Comparison of ENCODE assay signal across 23 cellular contexts in genomic region chr11:134731562-134731961, GRCh38.
A peak's percentile ranks its signal among the peaks of the same experiment; 100 is the strongest.
DNase-seq lines count a peak whose midpoint lies in the region; ATAC-seq and TF ChIP-seq lines count a peak whose summit lies in the region.
"Had no signal": no experiment of that assay in that cellular context is flagged by ENCODE, and none has a peak within 500 bp of the region (broad histone marks: within the 10 kb centered on the region; RNA-seq: fewer than 3 reads in every experiment).

No MANE protein-coding gene starts in this region.

- H3K9me3 ChIP-seq in HUES48 (ENCODE audit: control insufficient read depth, insufficient read depth, low read length): no peaks in the 10 kb centered on the region
- no peaks in the 10 kb centered on the region for H3K9me3 ChIP-seq in gastrocnemius medialis
- H3K9me3 ChIP-seq: heart right ventricle, Peyer's patch, SJCRH30, transverse colon had no signal

- no peaks in the 10 kb centered on the region; the same call in 1 of the 2 replicates for H3K27me3 ChIP-seq in HUES48 (ENCODE audit: control insufficient read depth, insufficient read depth, low read length)
- H3K27me3 ChIP-seq in mesendoderm (ENCODE audit: insufficient read depth, low read length, poor library complexity): no peaks in the 10 kb centered on the region
- H3K27me3 ChIP-seq in gastrocnemius medialis: no peaks in the 10 kb centered on the region
- H3K27me3 ChIP-seq: cardiac muscle cell, Peyer's patch, transverse colon had no signal

- H3K56ac ChIP-seq in mesendoderm (ENCODE audit: low read length): peak overlapping the region; percentile 34

- H3K79me2 ChIP-seq in mesendoderm (ENCODE audit: control insufficient read depth, insufficient read depth, low read length): no peaks in the 10 kb centered on the region

- no peak for TF ChIP-seq CTCF in gastrocnemius medialis (IDR thresholded peaks at IDR 0.05 in 4 of 5, conservative IDR thresholded peaks at IDR 0.05 in 1 of 5)
- TF ChIP-seq CTCF in glutamatergic neuron (IDR thresholded peaks at IDR 0.05; ENCODE audit: partially characterized antibody, unreplicated experiment): no peak

- H3K36me3 ChIP-seq in HUES48 (ENCODE audit: control insufficient read depth, insufficient read depth, low read length) (no peaks in the 10 kb centered on the region), mesendoderm (ENCODE audit: control insufficient read depth, insufficient read depth, low read length) (no peaks in the 10 kb centered on the region), gastrocnemius medialis (no peaks in the 10 kb centered on the region)
- H3K36me3 ChIP-seq: cardiac muscle cell, heart right ventricle, Peyer's patch, SJCRH30, transverse colon had no signal

- H2BK120ac ChIP-seq in mesendoderm (ENCODE audit: low read depth, low read length): no peak overlapping the region

- H3K4me1 Mint-ChIP-seq in glutamatergic neuron (ENCODE audit: low read depth, unreplicated experiment): peaks cover 27% of the 10 kb centered on the region
- H3K4me1 Mint-ChIP-seq: activated CD4-positive, alpha-beta T cell treated with anti-CD3 and anti-CD28 coated beads for 36 hours; activated naive CD4-positive, alpha-beta T cell treated with anti-CD3 and anti-CD28 coated beads, Interleukin-2, amount 10 ng/mL, durations not matched to agents 7 days and 5 days had no signal

- no peak for TF ChIP-seq POLR2A in gastrocnemius medialis (IDR thresholded peaks at IDR 0.05)

- no peaks in the 10 kb centered on the region for H3K79me1 ChIP-seq in mesendoderm (ENCODE audit: low read length)

- H3K9ac ChIP-seq in HUES48 (ENCODE audit: low read depth, low read length): no peak overlapping the region
- H3K9ac ChIP-seq in mesendoderm (ENCODE audit: low read length): peak overlapping the region; percentile 26

- H2AK5ac ChIP-seq in mesendoderm (ENCODE audit: low read length): no peak overlapping the region

- no CpG with 5 or more reads among the region's 7 CpGs for WGBS in mesendoderm (ENCODE audit: extremely low coverage, insufficient coverage, low lambda C conversion rate)

- no peak overlapping the region for H4K8ac ChIP-seq in mesendoderm (ENCODE audit: low read depth, low read length)

- peak overlapping the region; percentile 94 for H3K27ac ChIP-seq in HUES48 (ENCODE audit: low read depth, low read length)
- H3K27ac ChIP-seq in mesendoderm (ENCODE audit: low read depth, low read length): peak overlapping the region; percentile 88
- no peak overlapping the region for H3K27ac ChIP-seq in gastrocnemius medialis
- H3K27ac ChIP-seq: cardiac muscle cell, heart right ventricle, Peyer's patch, SJCRH30, transverse colon had no signal

- H3K9me3 Mint-ChIP-seq in glutamatergic neuron (ENCODE audit: unreplicated experiment): peaks cover 3% of the 10 kb centered on the region
- H3K9me3 Mint-ChIP-seq: activated naive CD4-positive, alpha-beta T cell treated with anti-CD3 and anti-CD28 coated beads, Interleukin-2, amount 10 ng/mL, durations not matched to agents 7 days and 5 days; dendritic cell treated with granulocyte-macrophage colony-stimulating factor and Interleukin-4, amounts not matched to agents 40 ng/mL and 50 ng/mL, for 4 days had no signal

- peak overlapping the region; percentile 9; the same call in 1 of the 2 replicates for H3K4me3 ChIP-seq in HUES48 (ENCODE audit: low read depth, low read length)
- H3K4me3 ChIP-seq in mesendoderm (ENCODE audit: low read length): no peak overlapping the region
- H3K4me3 ChIP-seq in gastrocnemius medialis: no peak overlapping the region
- H3K4me3 ChIP-seq: cardiac muscle cell, heart right ventricle, Peyer's patch, SJCRH30, transverse colon had no signal

- intact Hi-C loops in gastrocnemius medialis (cut with DNase I; ENCODE audit: low total_unique reads): no loop called here

- no peak overlapping the region for H3K4me3 Mint-ChIP-seq in glutamatergic neuron (ENCODE audit: unreplicated experiment)
- H3K4me3 Mint-ChIP-seq: activated CD4-positive, alpha-beta T cell treated with anti-CD3 and anti-CD28 coated beads for 36 hours; activated naive CD4-positive, alpha-beta T cell treated with anti-CD3 and anti-CD28 coated beads, Interleukin-2, amount 10 ng/mL, durations not matched to agents 7 days and 5 days; dendritic cell treated with granulocyte-macrophage colony-stimulating factor and Interleukin-4, amounts not matched to agents 40 ng/mL and 50 ng/mL, for 4 days had no signal

- H3K27me3 Mint-ChIP-seq in glutamatergic neuron (ENCODE audit: unreplicated experiment): peaks cover 9% of the 10 kb centered on the region
- H3K27me3 Mint-ChIP-seq: dendritic cell treated with granulocyte-macrophage colony-stimulating factor and Interleukin-4, amounts not matched to agents 40 ng/mL and 50 ng/mL, for 4 days had no signal

- peak; percentile 72 for DNase-seq in COR-L47 (lab: John Stamatoyannopoulos, UW)
- peak; percentile 75 for DNase-seq in ecto neural progenitor cell (ENCODE audit: low spot score)
- peak; percentile 85 for DNase-seq in mesendoderm
- DNase-seq in gastrocnemius medialis: no peak
- DNase-seq in glutamatergic neuron: no peak
- DNase-seq in activated CD4-positive, alpha-beta T cell treated with anti-CD3 and anti-CD28 coated beads for 4 hours: no peak
- DNase-seq: activated CD4-positive, alpha-beta T cell treated with anti-CD3 and anti-CD28 coated beads for 36 hours; activated naive CD4-positive, alpha-beta T cell treated with anti-CD3 and anti-CD28 coated beads, Interleukin-2, amount 10 ng/mL, durations not matched to agents 7 days and 5 days; activated T-cell treated with anti-CD3 and anti-CD28 coated beads, Interleukin-2, amount 50 U/mL, for 48 hours; heart right ventricle; KG1; kidney; NCI-H1694; NCI-H446; Peyer's patch; right cardiac atrium; SJCRH30; stimulated activated CD8-positive, alpha-beta memory T cell treated with anti-CD3 and anti-CD28 coated beads, Interleukin-4, amount 100 ng/mL, for 48 hours; transverse colon had no signal

- no peak overlapping the region for H3K27ac Mint-ChIP-seq in glutamatergic neuron (ENCODE audit: unreplicated experiment)
- H3K27ac Mint-ChIP-seq: activated CD4-positive, alpha-beta T cell treated with anti-CD3 and anti-CD28 coated beads for 36 hours; activated naive CD4-positive, alpha-beta T cell treated with anti-CD3 and anti-CD28 coated beads, Interleukin-2, amount 10 ng/mL, durations not matched to agents 7 days and 5 days; dendritic cell treated with granulocyte-macrophage colony-stimulating factor and Interleukin-4, amounts not matched to agents 40 ng/mL and 50 ng/mL, for 4 days had no signal

- no peak overlapping the region for H3K4me2 ChIP-seq in mesendoderm (ENCODE audit: low read length)

- no peak overlapping the region for H4K5ac ChIP-seq in mesendoderm (ENCODE audit: low read length)

- H3K36me3 Mint-ChIP-seq in glutamatergic neuron (ENCODE audit: unreplicated experiment): no peaks in the 10 kb centered on the region
- H3K36me3 Mint-ChIP-seq: activated naive CD4-positive, alpha-beta T cell treated with anti-CD3 and anti-CD28 coated beads, Interleukin-2, amount 10 ng/mL, durations not matched to agents 7 days and 5 days had no signal

- in situ Hi-C loops in gastrocnemius medialis (cut with MboI; ENCODE audit: low sequenced_read_pairs in 4 of 4): no loop called here

- ATAC-seq in gastrocnemius medialis (no peak), HG03439 (IDR thresholded peaks at IDR 0.05; ENCODE audit: unreplicated experiment) (no peak)
- ATAC-seq: activated CD4-positive, alpha-beta T cell treated with anti-CD3 and anti-CD28 coated beads for 36 hours; heart right ventricle; right cardiac atrium had no signal

- H2BK15ac ChIP-seq in mesendoderm (replicated peaks; ENCODE audit: low read depth): no peak overlapping the region

- H3K23ac ChIP-seq in mesendoderm (ENCODE audit: low read length): no peak overlapping the region

- H3K4me1 ChIP-seq in HUES48 (ENCODE audit: control insufficient read depth, insufficient read depth, low read length) (peaks cover 27% of the 10 kb centered on the region), mesendoderm (ENCODE audit: control insufficient read depth, low read depth, low read length) (peaks cover 4% of the 10 kb centered on the region), gastrocnemius medialis (no peaks in the 10 kb centered on the region)
- H3K4me1 ChIP-seq: heart right ventricle, SJCRH30, transverse colon had no signal

- H3K4ac ChIP-seq in mesendoderm (ENCODE audit: low read depth, low read length): no peak overlapping the region

- peak overlapping the region; percentile 5 for H2BK5ac ChIP-seq in mesendoderm (ENCODE audit: low read length)

- peak overlapping the region; percentile 15 for H3K18ac ChIP-seq in mesendoderm (ENCODE audit: low read length)

Comparison
In these comparisons a context has a peak if more than half of its experiments do, and no peak if none do; other contexts are left out.
1. DNase-seq: peak in COR-L47 (single experiment), ecto neural progenitor cell (single experiment) and mesendoderm (single experiment); none in gastrocnemius medialis (0 of 2), glutamatergic neuron (single experiment) and activated CD4-positive, alpha-beta T cell treated with anti-CD3 and anti-CD28 coated beads for 4 hours (0 of 2).
2. H3K27ac ChIP-seq: peak in HUES48 (single experiment) and mesendoderm (single experiment); none in gastrocnemius medialis (0 of 4).